In genomic region chr13:76620036-76620435, GRCh38 we compare ENCODE assay signal across 22 cellular contexts.
DNase-seq lines count a peak whose midpoint lies in the region; ATAC-seq and TF ChIP-seq lines count a peak whose summit lies in the region.
"Had no signal": no experiment of that assay in that cellular context is flagged by ENCODE, and none has a peak within 500 bp of the region (broad histone marks: within the 10 kb centered on the region; RNA-seq: fewer than 3 reads in every experiment).

No MANE protein-coding gene starts in this region.

- intact Hi-C loops in MCF 10A (cut with micrococcal nuclease): no loop called here
- intact Hi-C loops in breast epithelium (cut with DNase I; ENCODE audit: low total_unique reads): no loop called here
- intact Hi-C loops in mammary epithelial cell (cut with micrococcal nuclease): no loop called here

- ATAC-seq in activated CD4-positive, CD25-positive, alpha-beta regulatory T cell treated with anti-CD3 and anti-CD28 coated beads, Interleukin-2, amount 50 U/mL, for 24 hours: no peak
- ATAC-seq: CD8-positive, alpha-beta T cell; HCT116 had no signal

- H3K4me1 ChIP-seq in breast epithelium (no peaks in the 10 kb centered on the region), mammary epithelial cell (ENCODE audit: insufficient read depth, low read length) (no peaks in the 10 kb centered on the region)
- H3K4me1 ChIP-seq: Peyer's patch, SJCRH30 had no signal

- no peaks in the 10 kb centered on the region for H3K9me3 Mint-ChIP-seq in MCF 10A (ENCODE audit: unreplicated experiment)
- H3K9me3 Mint-ChIP-seq in activated CD4-positive, alpha-beta memory T cell treated with anti-CD3 and anti-CD28 coated beads, Interleukin-2, amount 10 ng/mL, durations not matched to agents 7 days and 5 days: no peaks in the 10 kb centered on the region
- H3K9me3 Mint-ChIP-seq: CD8-positive, alpha-beta T cell had no signal

- peaks cover 18% of the 10 kb centered on the region for H3K4me1 Mint-ChIP-seq in MCF 10A (ENCODE audit: insufficient read depth, unreplicated experiment)
- H3K4me1 Mint-ChIP-seq in activated CD4-positive, alpha-beta memory T cell treated with anti-CD3 and anti-CD28 coated beads, Interleukin-2, amount 10 ng/mL, durations not matched to agents 7 days and 5 days: no peaks in the 10 kb centered on the region

- dilution Hi-C loops in mammary epithelial cell (cut with HindIII; ENCODE audit: low sequenced_read_pairs): no loop called here

- POLR2A ChIA-PET in MCF 10A (lab: Yijun Ruan, JAX): no interaction called here
- POLR2A ChIA-PET in activated CD4-positive, alpha-beta memory T cell treated with anti-CD3 and anti-CD28 coated beads, Interleukin-2, amount 10 ng/mL, durations not matched to agents 7 days and 5 days (lab: Charles Lee): no interaction called here

- no TSS peak for BruUV-seq in MCF 10A (replicated peaks; lab: Mats Ljungman, UMichigan)
- BruUV-seq in mammary epithelial cell (replicated peaks; lab: Mats Ljungman, UMichigan): no TSS peak

- no peak overlapping the region for H3K4me2 ChIP-seq in mammary epithelial cell (ENCODE audit: insufficient read depth, low read depth, low read length)

- H3K36me3 ChIP-seq in breast epithelium (no peaks in the 10 kb centered on the region), mammary epithelial cell (ENCODE audit: insufficient read depth, low read length) (no peaks in the 10 kb centered on the region)
- H3K36me3 ChIP-seq: Peyer's patch, SJCRH30 had no signal

- H3K9me3 ChIP-seq in breast epithelium (no peaks in the 10 kb centered on the region), mammary epithelial cell (replicated peaks; ENCODE audit: insufficient read depth, low read length) (no peaks in the 10 kb centered on the region)
- H3K9me3 ChIP-seq: Peyer's patch, SJCRH30 had no signal

- no peak for TF ChIP-seq CTCF in MCF 10A (IDR thresholded peaks at IDR 0.05; ENCODE audit: unreplicated experiment)
- TF ChIP-seq CTCF in breast epithelium (IDR thresholded peaks at IDR 0.05): no peak
- no peak for TF ChIP-seq CTCF in mammary epithelial cell (conservative IDR thresholded peaks at IDR 0.05 in 1 of 2, IDR thresholded peaks at IDR 0.05 in 1 of 2; ENCODE audit: extremely low read depth in 1 of 2, insufficient read depth in 1 of 2, low read depth in 1 of 2, low read length in 2 of 2)

- TF ChIP-seq POLR2A in breast epithelium (IDR thresholded peaks at IDR 0.05): no peak

- CTCF ChIA-PET in MCF 10A (lab: Yijun Ruan, JAX) (interaction anchor here (0.8 to 1.5 kb wide), 2 partner anchors 16 to 18 kb away, joined by 3 read pairs; no protein-coding TSS in a partner anchor), mammary epithelial cell (lab: Charles Lee; ENCODE audit: low non-redundant PET) (no interaction called here)
- CTCF ChIA-PET in activated CD4-positive, alpha-beta memory T cell treated with anti-CD3 and anti-CD28 coated beads, Interleukin-2, amount 10 ng/mL, durations not matched to agents 7 days and 5 days (lab: Charles Lee): no interaction called here

- no peaks in the 10 kb centered on the region for H3K27me3 Mint-ChIP-seq in MCF 10A (ENCODE audit: insufficient read depth, unreplicated experiment)
- H3K27me3 Mint-ChIP-seq in activated CD4-positive, alpha-beta memory T cell treated with anti-CD3 and anti-CD28 coated beads, Interleukin-2, amount 10 ng/mL, durations not matched to agents 7 days and 5 days: peaks cover 4% of the 10 kb centered on the region

- H3K27ac ChIP-seq in breast epithelium (no peak overlapping the region), mammary epithelial cell (ENCODE audit: insufficient read depth, low read depth, low read length) (no peak overlapping the region)
- H3K27ac ChIP-seq: 22Rv1, Peyer's patch, SJCRH30 had no signal

- DNase-seq in MCF 10A (ENCODE audit: unreplicated experiment) (peak; percentile 24), breast epithelium (ENCODE audit: low spot score in 2 of 2) (no peak), mammary epithelial cell (peak; percentile 61), iris pigment epithelial cell (ENCODE audit: low read depth) (peak; percentile 80), NCI-H1417 (lab: John Stamatoyannopoulos, UW) (no peak), EL (no peak)
- DNase-seq in activated CD4-positive, alpha-beta memory T cell treated with anti-CD3 and anti-CD28 coated beads, Interleukin-2, amount 10 ng/mL, durations not matched to agents 7 days and 5 days: no peak
- DNase-seq: AML-193; C1 segment of cervical spinal cord; CD8-positive, alpha-beta T cell; DND-41; NCI-H1105 treated with DMSO at 0.1 percent for 48 hours; NCI-H1694; NCI-H2081; NCI-H2171; NCI-H446; NCI-H526; Peyer's patch; SJCRH30 had no signal

- no peak overlapping the region for H2AFZ ChIP-seq in mammary epithelial cell (ENCODE audit: low read depth, low read length)

- H3K79me2 ChIP-seq in mammary epithelial cell (ENCODE audit: insufficient read depth, low read length): no peaks in the 10 kb centered on the region

- no peak overlapping the region for H3K27ac Mint-ChIP-seq in MCF 10A (ENCODE audit: low read depth, unreplicated experiment)
- H3K27ac Mint-ChIP-seq in activated CD4-positive, alpha-beta memory T cell treated with anti-CD3 and anti-CD28 coated beads, Interleukin-2, amount 10 ng/mL, durations not matched to agents 7 days and 5 days: no peak overlapping the region
- H3K27ac Mint-ChIP-seq: CD8-positive, alpha-beta T cell had no signal

- in situ Hi-C loops in mammary epithelial cell (cut with MboI; ENCODE audit: low sequenced_read_pairs in 2 of 2): no loop called here

- H3K4me3 Mint-ChIP-seq in MCF 10A (ENCODE audit: unreplicated experiment): no peak overlapping the region
- H3K4me3 Mint-ChIP-seq in activated CD4-positive, alpha-beta memory T cell treated with anti-CD3 and anti-CD28 coated beads, Interleukin-2, amount 10 ng/mL, durations not matched to agents 7 days and 5 days: no peak overlapping the region
- H3K4me3 Mint-ChIP-seq: CD8-positive, alpha-beta T cell had no signal

- no peak overlapping the region for H3K4me3 ChIP-seq in breast epithelium
- H3K4me3 ChIP-seq in mammary epithelial cell (replicated peaks in 1 of 3; ENCODE audit: insufficient read depth in 1 of 3, low read depth in 2 of 3, low read length in 3 of 3): no peak overlapping the region
- H3K4me3 ChIP-seq: Peyer's patch, SJCRH30 had no signal

- WGBS in mammary epithelial cell (ENCODE audit: low coverage, missing lambda C conversion rate): 52% methylated on average over 5 of the region's 5 CpGs

- no peaks in the 10 kb centered on the region for H3K27me3 ChIP-seq in breast epithelium
- no peaks in the 10 kb centered on the region for H3K27me3 ChIP-seq in mammary epithelial cell (ENCODE audit: insufficient read depth, low read length)
- H3K27me3 ChIP-seq: Peyer's patch, SJCRH30 had no signal

- no peaks in the 10 kb centered on the region for H4K20me1 ChIP-seq in mammary epithelial cell (ENCODE audit: insufficient read depth, low read length)

- H3K36me3 Mint-ChIP-seq in MCF 10A (ENCODE audit: insufficient read depth, unreplicated experiment): no peaks in the 10 kb centered on the region
- H3K36me3 Mint-ChIP-seq in activated CD4-positive, alpha-beta memory T cell treated with anti-CD3 and anti-CD28 coated beads, Interleukin-2, amount 10 ng/mL, durations not matched to agents 7 days and 5 days (ENCODE audit: low read depth): no peaks in the 10 kb centered on the region
- H3K36me3 Mint-ChIP-seq: CD8-positive, alpha-beta T cell had no signal

- no peak overlapping the region for H3K9ac ChIP-seq in mammary epithelial cell (ENCODE audit: insufficient read depth, low read length)

Comparison
In these comparisons a context has a peak if more than half of its experiments do, and no peak if none do; other contexts are left out.
1. DNase-seq: peak in MCF 10A (single experiment), mammary epithelial cell (single experiment) and iris pigment epithelial cell (single experiment); none in breast epithelium (0 of 2), NCI-H1417 (0 of 3), EL (single experiment) and activated CD4-positive, alpha-beta memory T cell treated with anti-CD3 and anti-CD28 coated beads, Interleukin-2, amount 10 ng/mL, durations not matched to agents 7 days and 5 days (single experiment).